In genomic region chr17:33401253-33401652, GRCh38 we compare ENCODE assay signal across 1 cellular context.
TF ChIP-seq lines count a peak whose summit lies in the region.

No MANE protein-coding gene starts in this region.

TF ChIP-seq in GM23338, 12 proteins besides CTCF, POLR2A, EP300 and RAD21 (continued from another document):
- TF ChIP-seq, protein P1, sequence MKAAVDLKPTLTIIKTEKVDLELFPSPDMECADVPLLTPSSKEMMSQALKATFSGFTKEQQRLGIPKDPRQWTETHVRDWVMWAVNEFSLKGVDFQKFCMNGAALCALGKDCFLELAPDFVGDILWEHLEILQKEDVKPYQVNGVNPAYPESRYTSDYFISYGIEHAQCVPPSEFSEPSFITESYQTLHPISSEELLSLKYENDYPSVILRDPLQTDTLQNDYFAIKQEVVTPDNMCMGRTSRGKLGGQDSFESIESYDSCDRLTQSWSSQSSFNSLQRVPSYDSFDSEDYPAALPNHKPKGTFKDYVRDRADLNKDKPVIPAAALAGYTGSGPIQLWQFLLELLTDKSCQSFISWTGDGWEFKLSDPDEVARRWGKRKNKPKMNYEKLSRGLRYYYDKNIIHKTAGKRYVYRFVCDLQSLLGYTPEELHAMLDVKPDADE (IDR thresholded peaks at IDR 0.05), result no peak
- TF ChIP-seq EZH2 (IDR thresholded peaks at IDR 0.05; ENCODE audit: low read depth, unreplicated experiment) (no peak), POLR2AphosphoS5 (IDR thresholded peaks at IDR 0.05; ENCODE audit: low read depth) (no peak), STAT1 (IDR thresholded peaks at IDR 0.05; ENCODE audit: unreplicated experiment) (no peak), NANOG (IDR thresholded peaks at IDR 0.05; ENCODE audit: borderline replicate concordance) (no peak), ZNF462 (CRISPR knock-in tag; IDR thresholded peaks at IDR 0.05) (no peak), JUNB (IDR thresholded peaks at IDR 0.05; ENCODE audit: unreplicated experiment) (no peak)
